Comparison of ENCODE assay signal across 31 cellular contexts in genomic region chr6:15538106-15538505, GRCh38.
"Had no signal": no experiment of that assay in that cellular context is flagged by ENCODE, and none has a peak within 500 bp of the region (broad histone marks: within the 10 kb centered on the region; RNA-seq: fewer than 3 reads in every experiment).

No MANE protein-coding gene starts in this region.

- H3K4me3 Mint-ChIP-seq: activated B cell treated with CpG ODN at 0.5 μM for 24 hours; activated CD8-positive, alpha-beta memory T cell treated with anti-CD3 and anti-CD28 coated beads, Interleukin-2, amount 10 ng/mL, durations not matched to agents 7 days and 5 days; activated CD8-positive, alpha-beta T cell treated with anti-CD3 and anti-CD28 coated beads, Interleukin-2, amount 10 ng/mL, durations not matched to agents 7 days and 5 days; activated naive CD4-positive, alpha-beta T cell treated with anti-CD3 and anti-CD28 coated beads for 36 hours; activated T-cell treated with anti-CD3 and anti-CD28 coated beads, Interleukin-2, amount 50 U/mL, for 72 hours; dendritic cell treated with granulocyte-macrophage colony-stimulating factor and Interleukin-4, amounts not matched to agents 40 ng/mL and 50 ng/mL, for 4 days; natural killer cell; neural progenitor cell; T-cell had no signal

- H3K27me3 Mint-ChIP-seq: activated B cell treated with CpG ODN at 0.5 μM for 24 hours; activated CD8-positive, alpha-beta memory T cell treated with anti-CD3 and anti-CD28 coated beads, Interleukin-2, amount 10 ng/mL, durations not matched to agents 7 days and 5 days; dendritic cell treated with granulocyte-macrophage colony-stimulating factor and Interleukin-4, amounts not matched to agents 40 ng/mL and 50 ng/mL, for 4 days; T-cell had no signal

- H3K36me3 ChIP-seq: brain microvascular endothelial cell, neural progenitor cell had no signal

- H3K9me3 Mint-ChIP-seq: activated B cell treated with CpG ODN at 0.5 μM for 24 hours; activated naive CD4-positive, alpha-beta T cell treated with anti-CD3 and anti-CD28 coated beads for 36 hours; activated T-cell treated with anti-CD3 and anti-CD28 coated beads, Interleukin-2, amount 50 U/mL, for 72 hours; natural killer cell; T-cell had no signal

- H3K4me1 Mint-ChIP-seq: activated CD8-positive, alpha-beta memory T cell treated with anti-CD3 and anti-CD28 coated beads, Interleukin-2, amount 10 ng/mL, durations not matched to agents 7 days and 5 days had no signal

- H3K4me2 ChIP-seq: neural progenitor cell had no signal

- ATAC-seq: activated CD8-positive, alpha-beta memory T cell treated with anti-CD3 and anti-CD28 coated beads, Interleukin-2, amount 10 ng/mL, durations not matched to agents 7 days and 5 days; activated CD8-positive, alpha-beta T cell treated with anti-CD3 and anti-CD28 coated beads, Interleukin-2, amount 10 ng/mL, durations not matched to agents 7 days and 5 days; activated T-cell treated with anti-CD3 and anti-CD28 coated beads, Interleukin-2, amount 50 U/mL, for 72 hours; left cardiac atrium; left ventricle myocardium superior; natural killer cell; sciatic nerve; T-cell had no signal

- H3K4me1 ChIP-seq: neural progenitor cell had no signal

- H3K9me3 ChIP-seq: suprapubic skin, tibial nerve had no signal

- H3K27me3 ChIP-seq: brain microvascular endothelial cell, neural progenitor cell, suprapubic skin, tibial nerve had no signal

- H3K9ac ChIP-seq: neural progenitor cell had no signal

- H3K27ac Mint-ChIP-seq: activated B cell treated with CpG ODN at 0.5 μM for 24 hours; activated CD8-positive, alpha-beta memory T cell treated with anti-CD3 and anti-CD28 coated beads, Interleukin-2, amount 10 ng/mL, durations not matched to agents 7 days and 5 days; activated CD8-positive, alpha-beta T cell treated with anti-CD3 and anti-CD28 coated beads, Interleukin-2, amount 10 ng/mL, durations not matched to agents 7 days and 5 days; activated naive CD4-positive, alpha-beta T cell treated with anti-CD3 and anti-CD28 coated beads for 36 hours; activated T-cell treated with anti-CD3 and anti-CD28 coated beads, Interleukin-2, amount 50 U/mL, for 72 hours; dendritic cell treated with granulocyte-macrophage colony-stimulating factor and Interleukin-4, amounts not matched to agents 40 ng/mL and 50 ng/mL, for 4 days; neural progenitor cell had no signal

- H3K4me3 ChIP-seq: neural progenitor cell, skin epidermis, suprapubic skin, tibial nerve had no signal

- DNase-seq: activated B cell treated with CpG ODN at 0.5 μM for 24 hours; activated CD4-positive, alpha-beta T cell treated with anti-CD3 and anti-CD28 coated beads, Interleukin-2, amount 50 U/mL, for 1 hour; activated CD8-positive, alpha-beta memory T cell treated with anti-CD3 and anti-CD28 coated beads, Interleukin-2, amount 10 ng/mL, durations not matched to agents 7 days and 5 days; activated CD8-positive, alpha-beta T cell treated with anti-CD3 and anti-CD28 coated beads, Interleukin-2, amount 10 ng/mL, durations not matched to agents 7 days and 5 days; activated effector memory CD4-positive, alpha-beta T cell treated with Interleukin-2 at 50 U/mL for 16 hours; activated naive CD4-positive, alpha-beta T cell treated with anti-CD3 and anti-CD28 coated beads for 36 hours; activated T-cell treated with anti-CD3 and anti-CD28 coated beads for 4 hours; activated T-cell treated with anti-CD3 and anti-CD28 coated beads, Interleukin-2, amount 50 U/mL, for 72 hours; amniotic stem cell; brain microvascular endothelial cell; central memory CD4-positive, alpha-beta T cell; left cardiac atrium; left ventricle myocardium superior; mammary epithelial cell; natural killer cell; posterior cingulate gyrus; stimulated activated CD4-positive, alpha-beta T cell treated with anti-CD3 and anti-CD28 coated beads, Interleukin-4, amount 100 ng/mL, for 4 hours; stimulated activated CD8-positive, alpha-beta memory T cell treated with anti-CD3 and anti-CD28 coated beads, Interleukin-4, amount 100 ng/mL, for 48 hours; stimulated activated naive CD4-positive, alpha-beta T cell; T-cell had no signal

- H2AFZ ChIP-seq: neural progenitor cell had no signal

- H3K36me3 Mint-ChIP-seq: natural killer cell had no signal

- FAIRE-seq: astrocyte, endometrium, frontal cortex, islet of Langerhans had no signal

- H3K27ac ChIP-seq: brain microvascular endothelial cell, epithelial cell of prostate, neural progenitor cell, skin epidermis, suprapubic skin, tibial nerve had no signal
